ENCODE assay signal across 29 cellular contexts in the genomic region with DNA sequence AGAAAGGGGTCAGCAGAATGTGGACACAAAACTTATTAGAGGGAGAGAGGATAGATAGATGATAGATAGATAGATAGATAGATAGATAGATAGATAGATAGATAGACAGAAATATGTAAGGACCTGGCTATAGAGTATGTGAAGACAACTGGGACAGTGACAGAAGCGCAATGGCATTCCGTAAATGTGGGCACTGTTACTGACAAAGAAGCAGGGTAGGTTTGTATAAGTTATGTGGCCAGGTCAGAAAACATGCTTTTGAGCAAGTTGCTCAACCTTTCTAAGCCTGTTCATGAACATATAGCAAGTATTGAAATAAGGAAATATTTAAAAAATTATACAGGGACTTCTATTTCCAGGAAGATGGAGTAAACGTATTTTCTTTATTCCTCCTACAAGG. TPM values are rescaled to one million over a fixed set of nuclear protein-coding genes. Genes with fewer than 3 reads are reported as not detected.
"Had no signal": no experiment of that assay in that cellular context is flagged by ENCODE, and none has a peak within 500 bp of the region (broad histone marks: within the 10 kb centered on the region; RNA-seq: fewer than 3 reads in every experiment).

No MANE protein-coding gene starts in this region.

- H3K4me3 ChIP-seq: stomach, suprapubic skin, testis, thoracic aorta, thyroid gland, tibial artery, tibial nerve, transverse colon, upper lobe of left lung, upper lobe of right lung, uterus, vagina had no signal

- ATAC-seq: stimulated activated effector memory CD8-positive, alpha-beta T cell treated with anti-CD3 and anti-CD28 coated beads, Interleukin-12 subunit alpha, Interleukin-12 subunit beta, amount 100 ng/mL, for 72 hours; stimulated activated memory B cell treated with anti-CD40 and anti-IgM and Interleukin-4, amounts not matched to agents 10 μg/mL and 1 μg/mL and 100 μg/mL, for 72 hours; stimulated activated naive B cell treated with anti-CD40 and anti-IgM and Interleukin-4, amounts not matched to agents 10 μg/mL and 1 μg/mL and 100 μg/mL, for 72 hours; stimulated activated naive CD8-positive, alpha-beta T cell treated with anti-CD3 and anti-CD28 coated beads, Interleukin-15, amount 100 ng/mL, for 72 hours; stimulated activated naive CD8-positive, alpha-beta T cell treated with anti-CD3 and anti-CD28 coated beads, Interleukin-15, Interleukin-2, amounts not matched to agents 100 U/mL and 50 U/mL, for 24 hours; upper lobe of right lung had no signal

- H3K4me1 ChIP-seq: stomach, suprapubic skin, testis, thyroid gland, tibial artery, tibial nerve, transverse colon, upper lobe of left lung, upper lobe of right lung, uterus, vagina had no signal

- H3K9me3 ChIP-seq: stomach, suprapubic skin, testis, thoracic aorta, thyroid gland, tibial artery, tibial nerve, transverse colon, upper lobe of left lung, upper lobe of right lung, uterus, vagina had no signal

- H3K27ac ChIP-seq: stomach, suprapubic skin, testis, thoracic aorta, thyroid gland, tibial artery, tibial nerve, transverse colon, upper lobe of left lung, upper lobe of right lung, uterus, vagina had no signal

- H3K36me3 ChIP-seq: stomach, suprapubic skin, thoracic aorta, thyroid gland, tibial artery, tibial nerve, transverse colon, upper lobe of left lung, upper lobe of right lung, uterus, vagina had no signal

- H3K27me3 ChIP-seq: stomach, suprapubic skin, testis, thyroid gland, tibial artery, tibial nerve, transverse colon, upper lobe of left lung, upper lobe of right lung, uterus, vagina had no signal

- DNase-seq: stimulated activated CD4-positive, alpha-beta T cell treated with anti-CD3 and anti-CD28 coated beads, Interleukin-2, amount 100 ng/mL, for 48 hours; stimulated activated CD4-positive, alpha-beta T cell treated with anti-CD3 and anti-CD28 coated beads, Interleukin-4, amount 100 ng/mL, for 1 hour; stimulated activated CD4-positive, alpha-beta T cell treated with anti-CD3 and anti-CD28 coated beads, Interleukin-4, amount 100 ng/mL, for 24 hours; stimulated activated CD4-positive, alpha-beta T cell treated with anti-CD3 and anti-CD28 coated beads, Interleukin-4, amount 100 ng/mL, for 4 hours; stimulated activated CD8-positive, alpha-beta memory T cell treated with anti-CD3 and anti-CD28 coated beads, Interleukin-4, amount 100 ng/mL, for 48 hours; stimulated activated naive B cell treated with anti-CD40 and anti-IgM and Interleukin-4, amounts not matched to agents 10 μg/mL and 1 μg/mL and 100 μg/mL, for 72 hours; stimulated activated naive CD4-positive, alpha-beta T cell; stimulated activated naive CD4-positive, alpha-beta T cell treated with Interleukin-2 at 50 U/mL for 16 hours; stimulated activated naive CD8-positive, alpha-beta T cell treated with anti-CD3 and anti-CD28 coated beads, Interleukin-15, amount 100 ng/mL, for 72 hours; stimulated activated naive CD8-positive, alpha-beta T cell treated with anti-CD3 and anti-CD28 coated beads, Interleukin-15, Interleukin-2, amounts not matched to agents 100 U/mL and 50 U/mL, for 24 hours; stomach; substantia nigra; testis; thyroid gland; tibial artery; transverse colon; upper lobe of left lung; upper lobe of right lung; uterus had no signal

RNA-seq across cellular contexts. Expression of a gene that starts 17.3 kb away (rescaled TPM):
- total RNA-seq: stomach, subcutaneous adipose tissue, suprapubic skin, temporal lobe, testis, thoracic aorta, thyroid gland, tibial nerve, transverse colon, upper lobe of right lung, ureter, urinary bladder, vagina had no signal
- polyA plus RNA-seq: stomach, urinary bladder had no signal
